Comparison of ENCODE assay signal across 27 cellular contexts in the genomic region with DNA sequence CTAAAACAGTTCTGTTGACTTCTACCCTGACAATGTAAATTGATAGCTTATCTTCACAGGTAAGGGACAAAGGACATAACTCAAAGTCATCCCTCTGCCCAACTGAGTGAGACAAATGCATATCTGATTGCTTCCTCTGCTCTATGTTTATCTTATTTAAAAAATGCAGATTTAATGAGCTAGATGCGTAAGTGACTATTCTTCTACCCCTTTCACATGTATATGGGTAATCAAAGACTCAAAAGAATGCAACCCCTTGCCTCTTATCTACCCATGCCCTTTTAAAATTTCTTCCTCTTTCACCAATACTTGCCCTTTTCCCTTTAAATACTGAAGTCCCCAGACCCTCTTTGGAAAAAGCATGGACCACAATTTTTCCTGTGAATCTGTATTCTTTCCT.
"Had no signal": no experiment of that assay in that cellular context is flagged by ENCODE, and none has a peak within 500 bp of the region (broad histone marks: within the 10 kb centered on the region; RNA-seq: fewer than 3 reads in every experiment).

No MANE protein-coding gene starts in this region.

- H3K4me3 ChIP-seq: left ventricle myocardium inferior, lung, mucosa of descending colon, psoas muscle, right lobe of liver, smooth muscle cell, tibial nerve, uterus had no signal

- FAIRE-seq: islet of Langerhans had no signal

- H3K27ac Mint-ChIP-seq: immature natural killer cell; naive thymus-derived CD4-positive, alpha-beta T cell; natural killer cell treated with Interleukin-12 subunit alpha and Interleukin-12 subunit beta and Interleukin-15 and Interleukin-18, amount 100 ng/mL, for 72 hours; stimulated activated memory B cell treated with anti-CD40 and anti-IgM and Interleukin-4, amounts not matched to agents 10 μg/mL and 1 μg/mL and 100 μg/mL, for 72 hours; stimulated activated naive CD8-positive, alpha-beta T cell treated with anti-CD3 and anti-CD28 coated beads, Interleukin-15, amount 100 ng/mL, for 72 hours; type B pancreatic cell had no signal

- H3K4me3 Mint-ChIP-seq: immature natural killer cell; naive thymus-derived CD4-positive, alpha-beta T cell; natural killer cell treated with Interleukin-12 subunit alpha and Interleukin-12 subunit beta and Interleukin-15 and Interleukin-18, amount 100 ng/mL, for 72 hours; neural crest cell; stimulated activated memory B cell treated with anti-CD40 and anti-IgM and Interleukin-4, amounts not matched to agents 10 μg/mL and 1 μg/mL and 100 μg/mL, for 72 hours; stimulated activated naive CD8-positive, alpha-beta T cell treated with anti-CD3 and anti-CD28 coated beads, Interleukin-15, amount 100 ng/mL, for 72 hours; type B pancreatic cell had no signal

- H3K9me3 ChIP-seq: left ventricle myocardium inferior, mucosa of descending colon, neutrophil, psoas muscle, right lobe of liver, tibial nerve, uterus had no signal

- H3K4me1 ChIP-seq: left ventricle myocardium inferior, parathyroid adenoma, psoas muscle, right lobe of liver, tibial nerve, uterus had no signal

- H3K27ac ChIP-seq: left ventricle myocardium inferior, neutrophil, parathyroid adenoma, psoas muscle, right lobe of liver, tibial nerve, uterus had no signal

- H2AFZ ChIP-seq: parathyroid adenoma had no signal

- ATAC-seq: mucosa of descending colon; naive thymus-derived CD4-positive, alpha-beta T cell; natural killer cell treated with Interleukin-12 subunit alpha and Interleukin-12 subunit beta and Interleukin-15 and Interleukin-18, amount 100 ng/mL, for 72 hours; psoas muscle; right lobe of liver; stimulated activated memory B cell treated with anti-CD40 and anti-IgM and Interleukin-4, amounts not matched to agents 10 μg/mL and 1 μg/mL and 100 μg/mL, for 72 hours; stimulated activated naive CD8-positive, alpha-beta T cell treated with anti-CD3 and anti-CD28 coated beads, Interleukin-15, amount 100 ng/mL, for 72 hours had no signal

- H3K4me1 Mint-ChIP-seq: immature natural killer cell; neural crest cell; stimulated activated memory B cell treated with anti-CD40 and anti-IgM and Interleukin-4, amounts not matched to agents 10 μg/mL and 1 μg/mL and 100 μg/mL, for 72 hours; stimulated activated naive CD8-positive, alpha-beta T cell treated with anti-CD3 and anti-CD28 coated beads, Interleukin-15, amount 100 ng/mL, for 72 hours had no signal

- H3K4me2 ChIP-seq: smooth muscle cell had no signal

- H3K9ac ChIP-seq: parathyroid adenoma had no signal

- H3K27me3 Mint-ChIP-seq: naive thymus-derived CD4-positive, alpha-beta T cell; natural killer cell treated with Interleukin-12 subunit alpha and Interleukin-12 subunit beta and Interleukin-15 and Interleukin-18, amount 100 ng/mL, for 72 hours; stimulated activated memory B cell treated with anti-CD40 and anti-IgM and Interleukin-4, amounts not matched to agents 10 μg/mL and 1 μg/mL and 100 μg/mL, for 72 hours; stimulated activated naive CD8-positive, alpha-beta T cell treated with anti-CD3 and anti-CD28 coated beads, Interleukin-15, amount 100 ng/mL, for 72 hours; type B pancreatic cell had no signal

- H3K79me2 ChIP-seq: parathyroid adenoma had no signal

- H3K27me3 ChIP-seq: neutrophil, right lobe of liver, tibial nerve, uterus had no signal

- H3K9me3 Mint-ChIP-seq: natural killer cell treated with Interleukin-12 subunit alpha and Interleukin-12 subunit beta and Interleukin-15 and Interleukin-18, amount 100 ng/mL, for 72 hours; stimulated activated memory B cell treated with anti-CD40 and anti-IgM and Interleukin-4, amounts not matched to agents 10 μg/mL and 1 μg/mL and 100 μg/mL, for 72 hours; type B pancreatic cell had no signal

- DNase-seq: hypothalamus; immature natural killer cell; left ventricle myocardium inferior; midbrain; mucosa of descending colon; naive thymus-derived CD4-positive, alpha-beta T cell; occipital lobe; psoas muscle; right lobe of liver; stimulated activated CD4-positive, alpha-beta T cell treated with anti-CD3 and anti-CD28 coated beads, Interleukin-1b, Interleukin-23, amount 100 ng/mL, for 48 hours; stimulated activated CD4-positive, alpha-beta T cell treated with anti-CD3 and anti-CD28 coated beads, Interleukin-2, amount 100 ng/mL, for 48 hours; stimulated activated CD4-positive, alpha-beta T cell treated with anti-CD3 and anti-CD28 coated beads, Interleukin-4, amount 100 ng/mL, for 4 hours; stimulated activated CD8-positive, alpha-beta memory T cell treated with anti-CD3 and anti-CD28 coated beads, Interleukin-4, amount 100 ng/mL, for 48 hours; stimulated activated naive CD4-positive, alpha-beta T cell treated with Interleukin-2 at 50 U/mL for 16 hours; stimulated activated naive CD8-positive, alpha-beta T cell treated with anti-CD3 and anti-CD28 coated beads, Interleukin-15, amount 100 ng/mL, for 72 hours; substantia nigra; uterus had no signal

- H3K36me3 Mint-ChIP-seq: type B pancreatic cell had no signal

- H3K36me3 ChIP-seq: neutrophil, right lobe of liver, tibial nerve, uterus had no signal
